26 cellular contexts compared by ENCODE assay signal in the genomic region with DNA sequence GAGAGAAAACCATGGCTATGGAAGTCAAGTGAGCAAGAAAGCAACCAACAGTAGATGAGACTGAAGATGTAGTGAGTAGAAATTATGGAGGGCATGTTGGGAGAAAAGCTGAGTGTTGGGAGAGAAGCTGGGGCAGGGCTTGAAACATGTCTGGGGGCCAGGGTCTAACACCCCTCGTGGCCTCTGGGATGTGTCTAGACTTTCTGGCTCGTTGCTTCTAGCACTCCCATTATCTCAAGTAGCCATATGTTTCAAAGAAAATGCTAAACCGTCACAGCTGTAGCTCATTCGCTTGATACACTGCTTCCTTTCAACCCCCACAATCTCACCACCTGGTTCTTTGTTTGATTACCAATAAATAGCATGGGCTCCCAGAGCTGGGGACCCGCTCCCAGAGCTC.
DNase-seq lines count a peak whose midpoint lies in the region; ATAC-seq and TF ChIP-seq lines count a peak whose summit lies in the region.
"Had no signal": no experiment of that assay in that cellular context is flagged by ENCODE, and none has a peak within 500 bp of the region (broad histone marks: within the 10 kb centered on the region; RNA-seq: fewer than 3 reads in every experiment).

No MANE protein-coding gene starts in this region.

- peak; percentile 26 for DNase-seq in NCI-H146 (lab: John Stamatoyannopoulos, UW)
- DNase-seq in NCI-H146 treated with DMSO at 0.1 percent for 48 hours (lab: John Stamatoyannopoulos, UW; ENCODE audit: unreplicated experiment): no peak
- DNase-seq in PC-3: no peak
- no peak for DNase-seq in neural progenitor cell (ENCODE audit: low spot score)
- no peak for DNase-seq in activated CD4-positive, alpha-beta memory T cell treated with anti-CD3 and anti-CD28 coated beads for 36 hours
- DNase-seq in cerebellar nuclear complex (lab: John Stamatoyannopoulos, UW): no peak
- DNase-seq: CD8-positive, alpha-beta memory T cell; DMS153; DND-41; HFFc6; KG1; MM.1S; NCI-H1694 treated with DMSO at 0.1 percent for 48 hours; NCI-H2081; NCI-H446 treated with DMSO at 0.1 percent for 48 hours; NK-92 treated with Interleukin-12 subunit alpha and Interleukin-12 subunit beta, amount 100 ng/mL, for 24 hours; PC-9; SJCRH30 had no signal

- H3K9ac ChIP-seq in KMS-11 (no peak overlapping the region), PC-3 (ENCODE audit: low read length) (no peak overlapping the region), neural progenitor cell (no peak overlapping the region)

- H3K4me1 ChIP-seq in KMS-11 (ENCODE audit: low read depth, poor library complexity, severe bottlenecking) (no peaks in the 10 kb centered on the region), PC-3 (ENCODE audit: insufficient read depth, low read length) (no peaks in the 10 kb centered on the region), neural progenitor cell (no peaks in the 10 kb centered on the region)
- H3K4me1 ChIP-seq: HAP-1, SJCRH30 had no signal

- H4K20me1 ChIP-seq in KMS-11 (ENCODE audit: insufficient read depth): no peaks in the 10 kb centered on the region
- H4K20me1 ChIP-seq in PC-3 (ENCODE audit: low read length): no peaks in the 10 kb centered on the region
- H4K20me1 ChIP-seq in neural progenitor cell (ENCODE audit: low read depth): no peaks in the 10 kb centered on the region

- H3K4me1 Mint-ChIP-seq in neural progenitor cell: no peaks in the 10 kb centered on the region
- no peaks in the 10 kb centered on the region for H3K4me1 Mint-ChIP-seq in activated CD4-positive, alpha-beta memory T cell treated with anti-CD3 and anti-CD28 coated beads for 36 hours (ENCODE audit: low read depth)
- H3K4me1 Mint-ChIP-seq: B cell; CD14-positive monocyte; CD8-positive, alpha-beta memory T cell had no signal

- H3K4me2 ChIP-seq in KMS-11 (no peak overlapping the region), PC-3 (ENCODE audit: low read length) (no peak overlapping the region), neural progenitor cell (no peak overlapping the region)
- H3K4me2 ChIP-seq: PC-9 had no signal

- BruUV-seq in PC-3 (replicated peaks; lab: Mats Ljungman, UMichigan): no TSS peak

- H3F3A ChIP-seq in PC-3 (ENCODE audit: low read length, unreplicated experiment): no peaks in the 10 kb centered on the region
- no peaks in the 10 kb centered on the region for H3F3A ChIP-seq in neural progenitor cell (ENCODE audit: low read depth)

- H3K9me2 ChIP-seq in PC-3 (replicated peaks; ENCODE audit: low read length): no peaks in the 10 kb centered on the region

- POLR2A ChIA-PET in PC-3 (lab: Charles Lee; ENCODE audit: unreplicated experiment): interaction anchor here (0.6 kb wide), 1 partner anchor 10 kb away, joined by 10 read pairs; no protein-coding TSS in a partner anchor
- POLR2A ChIA-PET in activated CD4-positive, alpha-beta memory T cell treated with anti-CD3 and anti-CD28 coated beads for 36 hours (lab: Charles Lee): no interaction called here

- no peak for TF ChIP-seq CTCF in KMS-11 (conservative IDR thresholded peaks at IDR 0.05; ENCODE audit: low read depth, low read length)
- no peak for TF ChIP-seq CTCF in PC-3 (conservative IDR thresholded peaks at IDR 0.05; ENCODE audit: low read depth, low read length)
- no peak for TF ChIP-seq CTCF in neural progenitor cell (IDR thresholded peaks at IDR 0.05)

- no peak overlapping the region for H3K27ac Mint-ChIP-seq in neural progenitor cell
- H3K27ac Mint-ChIP-seq in activated CD4-positive, alpha-beta memory T cell treated with anti-CD3 and anti-CD28 coated beads for 36 hours: no peak overlapping the region
- H3K27ac Mint-ChIP-seq: B cell; CD8-positive, alpha-beta memory T cell; HFFc6 had no signal

- peaks cover 10% of the 10 kb centered on the region for H3K9me3 Mint-ChIP-seq in neural progenitor cell
- H3K9me3 Mint-ChIP-seq in activated CD4-positive, alpha-beta memory T cell treated with anti-CD3 and anti-CD28 coated beads for 36 hours: peaks cover 17% of the 10 kb centered on the region

- no peaks in the 10 kb centered on the region for H3K36me3 ChIP-seq in KMS-11 (ENCODE audit: insufficient read depth)
- no peaks in the 10 kb centered on the region for H3K36me3 ChIP-seq in PC-3 (ENCODE audit: low read depth, low read length)
- no peaks in the 10 kb centered on the region for H3K36me3 ChIP-seq in neural progenitor cell
- H3K36me3 ChIP-seq: HAP-1, SJCRH30 had no signal

- peaks cover 3% of the 10 kb centered on the region for H3K27me3 Mint-ChIP-seq in neural progenitor cell (ENCODE audit: insufficient read depth, low read depth)
- H3K27me3 Mint-ChIP-seq in activated CD4-positive, alpha-beta memory T cell treated with anti-CD3 and anti-CD28 coated beads for 36 hours: no peaks in the 10 kb centered on the region
- H3K27me3 Mint-ChIP-seq: B cell; CD8-positive, alpha-beta memory T cell had no signal

- intact Hi-C loops in PC-3 (cut with micrococcal nuclease): no loop called here
- intact Hi-C loops in activated CD4-positive, alpha-beta memory T cell treated with anti-CD3 and anti-CD28 coated beads for 36 hours (cut with micrococcal nuclease): no loop called here

- CTCF ChIA-PET in PC-3 (lab: Charles Lee): no interaction called here
- CTCF ChIA-PET in activated CD4-positive, alpha-beta memory T cell treated with anti-CD3 and anti-CD28 coated beads for 36 hours (lab: Charles Lee): no interaction called here

- H3K27ac ChIP-seq in KMS-11 (no peak overlapping the region), PC-3 (ENCODE audit: low read length) (no peak overlapping the region), neural progenitor cell (no peak overlapping the region)
- H3K27ac ChIP-seq: 22Rv1, PC-9, SJCRH30 had no signal

- H3K4me3 Mint-ChIP-seq in neural progenitor cell: no peak overlapping the region
- no peak overlapping the region for H3K4me3 Mint-ChIP-seq in activated CD4-positive, alpha-beta memory T cell treated with anti-CD3 and anti-CD28 coated beads for 36 hours
- H3K4me3 Mint-ChIP-seq: B cell; CD14-positive monocyte; CD8-positive, alpha-beta memory T cell; HFFc6 had no signal

- H3K27me3 ChIP-seq in KMS-11 (ENCODE audit: insufficient read depth, low read depth) (no peaks in the 10 kb centered on the region), PC-3 (ENCODE audit: low read length) (no peaks in the 10 kb centered on the region), neural progenitor cell (no peaks in the 10 kb centered on the region)
- H3K27me3 ChIP-seq: SJCRH30 had no signal

- H3K4me3 ChIP-seq in KMS-11 (IDR thresholded peaks at IDR 0.05; ENCODE audit: insufficient read depth, low read depth, low read length): no peak overlapping the region
- no peak overlapping the region for H3K4me3 ChIP-seq in PC-3 (ENCODE audit: low read length)
- H3K4me3 ChIP-seq in neural progenitor cell: no peak overlapping the region
- H3K4me3 ChIP-seq: HAP-1, PC-9, SJCRH30 had no signal

- H3K9me3 ChIP-seq in PC-3 (ENCODE audit: low read length) (no peaks in the 10 kb centered on the region), neural progenitor cell (ENCODE audit: low read depth) (no peaks in the 10 kb centered on the region)
- H3K9me3 ChIP-seq: HAP-1, SJCRH30 had no signal

- ATAC-seq in PC-3 (no peak), HG02852 (IDR thresholded peaks at IDR 0.05; ENCODE audit: unreplicated experiment) (no peak)
- ATAC-seq: Right ventricle myocardium inferior, SK-N-SH treated with all-trans-retinoic acid at 6 μM for 48 hours had no signal

- H3K36me3 Mint-ChIP-seq in neural progenitor cell: no peaks in the 10 kb centered on the region
- no peaks in the 10 kb centered on the region for H3K36me3 Mint-ChIP-seq in activated CD4-positive, alpha-beta memory T cell treated with anti-CD3 and anti-CD28 coated beads for 36 hours
- H3K36me3 Mint-ChIP-seq: CD14-positive monocyte; CD8-positive, alpha-beta memory T cell had no signal

- H2AFZ ChIP-seq in KMS-11 (ENCODE audit: low read depth): 0 out of 2 replicates have a peak overlapping the region, but pooled peaks have one; percentile 14
- H2AFZ ChIP-seq in PC-3 (ENCODE audit: low read length): 0 out of 2 replicates have a peak overlapping the region, but pooled peaks have one; percentile 16
- H2AFZ ChIP-seq in neural progenitor cell (replicated peaks): peak overlapping the region; percentile 42
- H2AFZ ChIP-seq: PC-9 had no signal

- no peaks in the 10 kb centered on the region for H3K79me2 ChIP-seq in KMS-11 (ENCODE audit: insufficient read depth, low read depth)
- H3K79me2 ChIP-seq in PC-3 (ENCODE audit: low read length): no peaks in the 10 kb centered on the region
- no peaks in the 10 kb centered on the region for H3K79me2 ChIP-seq in neural progenitor cell (ENCODE audit: low read depth)
